Comparison of ENCODE assay signal across 22 cellular contexts in the genomic region with DNA sequence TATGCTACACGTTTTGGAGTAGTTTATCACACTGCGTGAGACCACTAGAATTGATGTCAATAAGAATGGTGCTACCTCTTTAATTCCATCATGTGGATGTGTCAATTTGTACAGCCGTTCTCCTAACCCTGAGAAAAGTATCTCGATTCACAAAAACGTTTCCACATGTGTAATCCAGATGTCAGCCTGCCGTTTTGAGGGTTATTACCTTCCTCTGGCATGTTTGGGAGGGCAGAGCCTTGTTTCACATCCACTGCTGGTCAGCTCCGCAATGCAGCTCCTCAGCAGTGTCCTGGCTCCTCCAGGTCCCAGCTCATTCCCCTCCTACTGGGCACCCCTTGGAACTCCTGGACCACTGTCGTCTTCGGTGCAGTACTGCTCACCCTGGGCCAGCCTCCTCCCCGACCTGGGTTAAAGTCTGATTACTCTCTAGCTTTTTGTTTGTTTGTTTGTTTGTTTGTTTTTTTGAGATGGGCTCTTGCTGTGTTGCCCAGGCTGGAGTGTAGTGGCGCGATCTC.
"Had no signal": no experiment of that assay in that cellular context is flagged by ENCODE, and none has a peak within 500 bp of the region (broad histone marks: within the 10 kb centered on the region; RNA-seq: fewer than 3 reads in every experiment).

No MANE protein-coding gene starts in this region.

- H3K4me2 ChIP-seq: smooth muscle cell had no signal

- H3K27ac Mint-ChIP-seq: effector memory CD8-positive, alpha-beta T cell had no signal

- H3K9me3 Mint-ChIP-seq: effector memory CD8-positive, alpha-beta T cell had no signal

- ATAC-seq: effector memory CD8-positive, alpha-beta T cell; left lobe of liver; mucosa of descending colon; naive thymus-derived CD8-positive, alpha-beta T cell; stimulated activated naive CD8-positive, alpha-beta T cell treated with anti-CD3 and anti-CD28 coated beads, Interleukin-15, Interleukin-2, amounts not matched to agents 100 U/mL and 50 U/mL, for 24 hours had no signal

- H3K9me3 ChIP-seq: esophagus squamous epithelium, mucosa of descending colon, right atrium auricular region, suprapubic skin, thyroid gland, upper lobe of left lung, uterus had no signal

- FAIRE-seq: frontal cortex, islet of Langerhans had no signal

- H3K4me3 ChIP-seq: esophagus squamous epithelium, heart right ventricle, mucosa of descending colon, right atrium auricular region, smooth muscle cell, suprapubic skin, thyroid gland, upper lobe of left lung, uterus had no signal

- H3K4me1 ChIP-seq: esophagus squamous epithelium, right atrium auricular region, suprapubic skin, thyroid gland, upper lobe of left lung, uterus had no signal

- H3K4me1 Mint-ChIP-seq: naive thymus-derived CD8-positive, alpha-beta T cell; neural crest cell had no signal

- H3K27me3 ChIP-seq: right atrium auricular region, suprapubic skin, thyroid gland, upper lobe of left lung, uterus had no signal

- H3K27ac ChIP-seq: epithelial cell of prostate, esophagus squamous epithelium, heart right ventricle, right atrium auricular region, suprapubic skin, thyroid gland, upper lobe of left lung, uterus had no signal

- DNase-seq: cortex of kidney; effector memory CD8-positive, alpha-beta T cell; esophagus squamous epithelium; heart right ventricle; hypothalamus; kidney glomerular epithelial cell; mucosa of descending colon; naive thymus-derived CD8-positive, alpha-beta T cell; posterior cingulate gyrus; stimulated activated CD4-positive, alpha-beta T cell treated with anti-CD3 and anti-CD28 coated beads, Interleukin-2, amount 100 ng/mL, for 48 hours; stimulated activated naive CD8-positive, alpha-beta T cell treated with anti-CD3 and anti-CD28 coated beads, Interleukin-15, Interleukin-2, amounts not matched to agents 100 U/mL and 50 U/mL, for 24 hours; thyroid gland; uterus had no signal

- H3K36me3 ChIP-seq: esophagus squamous epithelium, right atrium auricular region, suprapubic skin, thyroid gland, upper lobe of left lung, uterus had no signal

- H3K4me3 Mint-ChIP-seq: effector memory CD8-positive, alpha-beta T cell; naive thymus-derived CD8-positive, alpha-beta T cell; neural crest cell had no signal
